In the genomic region with DNA sequence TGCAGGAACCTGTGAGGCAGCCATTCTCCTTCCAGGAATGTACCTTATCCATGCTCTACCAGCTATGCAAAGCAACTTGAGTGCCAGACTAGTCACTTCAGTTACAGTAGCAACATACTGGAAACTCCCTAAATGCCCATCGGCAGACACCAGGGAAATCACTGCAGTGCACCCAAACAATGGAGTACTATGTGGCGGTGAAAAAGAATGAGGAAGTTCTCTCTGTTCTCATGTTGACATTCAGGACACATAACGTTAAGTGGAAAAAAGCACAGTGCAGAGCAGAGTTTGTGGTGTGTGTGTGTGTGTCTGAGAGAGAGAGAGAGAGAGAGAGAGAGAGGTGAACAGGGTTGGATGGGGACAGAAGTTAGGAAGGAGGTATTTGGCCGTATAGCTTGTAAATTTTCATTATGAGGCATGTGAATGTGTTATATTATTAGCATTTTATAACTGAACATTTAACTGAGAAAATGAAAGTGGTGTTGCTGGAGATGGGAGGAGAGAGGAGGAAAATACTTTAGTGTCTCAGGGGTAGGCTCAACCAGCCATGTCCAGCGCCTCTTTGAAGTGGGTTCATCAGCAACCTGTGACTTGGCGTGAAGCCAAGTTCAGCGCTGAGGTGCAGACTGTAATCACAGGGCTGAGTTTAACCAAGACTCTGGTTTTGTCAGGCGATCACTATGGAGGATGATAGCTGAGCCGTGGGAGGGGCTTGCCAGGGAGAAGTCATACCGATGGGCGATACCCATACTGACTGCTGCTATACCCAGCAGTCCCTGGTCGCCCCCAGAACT, we compare ENCODE assay signal across 10 cellular contexts. TPM values are rescaled to one million over a fixed set of nuclear protein-coding genes. Genes with fewer than 3 reads are reported as not detected.
DNase-seq lines count a peak whose midpoint lies in the region; ATAC-seq, FAIRE-seq and TF ChIP-seq lines count a peak whose summit lies in the region.
"Had no signal": no experiment of that assay in that cellular context is flagged by ENCODE, and none has a peak within 500 bp of the region (broad histone marks: within the 10 kb centered on the region; RNA-seq: fewer than 3 reads in every experiment).

No MANE protein-coding gene starts in this region.

- no peak for DNase-seq in GM12892 (ENCODE audit: insufficient read length)
- peak; percentile 91 for DNase-seq in NCI-H187 treated with DMSO at 0.1 percent for 48 hours (lab: John Stamatoyannopoulos, UW)
- DNase-seq in epithelial cell of proximal tubule (ENCODE audit: low read depth), result peak; percentile 92
- DNase-seq in Right ventricle myocardium inferior (ENCODE audit: missing footprints), result no peak
- DNase-seq in stimulated activated CD4-positive, alpha-beta T cell treated with anti-CD3 and anti-CD28 coated beads, Interleukin-2, amount 100 ng/mL, for 48 hours, result no peak
- DNase-seq in activated CD4-positive, alpha-beta memory T cell treated with anti-CD3 and anti-CD28 coated beads, Interleukin-2, amount 10 ng/mL, durations not matched to agents 7 days and 5 days, result no peak

- FAIRE-seq in GM12892 (lab: Jason Lieb, UNC), result peak; percentile 86

- no peak overlapping the region for H3K4me3 Mint-ChIP-seq in activated CD4-positive, alpha-beta memory T cell treated with anti-CD3 and anti-CD28 coated beads, Interleukin-2, amount 10 ng/mL, durations not matched to agents 7 days and 5 days

- peaks cover 24% of the 10 kb centered on the region for H3K27me3 Mint-ChIP-seq in activated CD4-positive, alpha-beta memory T cell treated with anti-CD3 and anti-CD28 coated beads, Interleukin-2, amount 10 ng/mL, durations not matched to agents 7 days and 5 days

- POLR2A ChIA-PET in HEK293 (lab: Yijun Ruan, JAX), result interaction anchor here (0.6 kb wide), 1 partner anchor 11 kb away, joined by 7 read pairs; no protein-coding TSS in a partner anchor
- POLR2A ChIA-PET in activated CD4-positive, alpha-beta memory T cell treated with anti-CD3 and anti-CD28 coated beads, Interleukin-2, amount 10 ng/mL, durations not matched to agents 7 days and 5 days (lab: Charles Lee), result no interaction called here

- H3K4me1 Mint-ChIP-seq in activated CD4-positive, alpha-beta memory T cell treated with anti-CD3 and anti-CD28 coated beads, Interleukin-2, amount 10 ng/mL, durations not matched to agents 7 days and 5 days, result peaks cover 3% of the 10 kb centered on the region

- no peak for TF ChIP-seq CTCF in HEK293 (tag by site-specific recombination; IDR thresholded peaks at IDR 0.05)
- TF ChIP-seq CTCF in epithelial cell of proximal tubule (conservative IDR thresholded peaks at IDR 0.05; ENCODE audit: low read depth, low read length), result no peak

- peaks cover 0 to 3% of the 10 kb centered on the region in 2 experiments; a peak in 1 of 3 replicates for H3K36me3 ChIP-seq in HEK293 (ENCODE audit: control insufficient read depth in 2 of 2, insufficient read depth in 1 of 2, low read length in 2 of 2)
- H3K36me3 ChIP-seq: thoracic aorta had no signal

- CTCF ChIA-PET in HEK293 (lab: Yijun Ruan, JAX), result interaction anchor here (0.6 to 5.1 kb wide), 21 partner anchors 9 to 1769 kb away, joined by 3 to 80 read pairs (median 4); no protein-coding TSS in a partner anchor
- CTCF ChIA-PET in activated CD4-positive, alpha-beta memory T cell treated with anti-CD3 and anti-CD28 coated beads, Interleukin-2, amount 10 ng/mL, durations not matched to agents 7 days and 5 days (lab: Charles Lee), result interaction anchor here (0.8 to 2.6 kb wide), 3 partner anchors 36 to 46 kb away, joined by 3 to 8 read pairs (median 6); no protein-coding TSS in a partner anchor

- TF ChIP-seq POLR2A in GM12892 (IDR thresholded peaks at IDR 0.05; ENCODE audit: low read depth, low read length), result no peak

- intact Hi-C loops in Right ventricle myocardium inferior (cut with DNase I), result loop anchor here (5.0 kb wide), 1 partner anchor 33 kb away; no protein-coding TSS in a partner anchor

- H3K36me3 Mint-ChIP-seq in activated CD4-positive, alpha-beta memory T cell treated with anti-CD3 and anti-CD28 coated beads, Interleukin-2, amount 10 ng/mL, durations not matched to agents 7 days and 5 days (ENCODE audit: low read depth), result no peaks in the 10 kb centered on the region

- no peaks in the 10 kb centered on the region for H3K9me3 Mint-ChIP-seq in activated CD4-positive, alpha-beta memory T cell treated with anti-CD3 and anti-CD28 coated beads, Interleukin-2, amount 10 ng/mL, durations not matched to agents 7 days and 5 days

- H3K4me3 ChIP-seq in HEK293 (ENCODE audit: low read depth, low read length) (no peak overlapping the region), epithelial cell of proximal tubule (ENCODE audit: low read depth, low read length) (no peak overlapping the region)
- H3K4me3 ChIP-seq: thoracic aorta had no signal

- ATAC-seq in Right ventricle myocardium inferior (no peak), HG03045 (IDR thresholded peaks at IDR 0.05; ENCODE audit: unreplicated experiment) (no peak)

- no peaks in the 10 kb centered on the region for H3K9me3 ChIP-seq in HEK293 (ENCODE audit: control insufficient read depth, insufficient read depth, low read depth, low read length)
- H3K9me3 ChIP-seq: thoracic aorta had no signal

- H3K4me1 ChIP-seq in HEK293 (ENCODE audit: control insufficient read depth, insufficient read depth, low read length), result no peaks in the 10 kb centered on the region

- H3K27ac ChIP-seq in HEK293 (ENCODE audit: extremely low read depth, low read depth, low read length), result no peak overlapping the region
- H3K27ac ChIP-seq: thoracic aorta had no signal

- H3K27ac Mint-ChIP-seq in activated CD4-positive, alpha-beta memory T cell treated with anti-CD3 and anti-CD28 coated beads, Interleukin-2, amount 10 ng/mL, durations not matched to agents 7 days and 5 days, result no peak overlapping the region

TF ChIP-seq in HEK293, 187 proteins besides CTCF, POLR2A, EP300 and RAD21 (continues in another document):
- TF ChIP-seq ZNF354C (tag by site-specific recombination; IDR thresholded peaks at IDR 0.05; ENCODE audit: borderline replicate concordance, low read depth) (no peak), ZNF112 (tag by site-specific recombination; IDR thresholded peaks at IDR 0.05) (no peak), ZSCAN23 (tag by site-specific recombination; IDR thresholded peaks at IDR 0.05) (no peak), ZNF184 (tag by site-specific recombination; IDR thresholded peaks at IDR 0.05) (peak; percentile 56; the same call in 1 of the 2 replicates), ZNF221 (tag by site-specific recombination; IDR thresholded peaks at IDR 0.05; ENCODE audit: borderline replicate concordance) (no peak), ZFHX2 (tag by site-specific recombination; conservative IDR thresholded peaks at IDR 0.05) (0 out of 2 replicates have a peak, but pooled peaks have one; percentile 1), ZNF274 (IDR thresholded peaks at IDR 0.05; ENCODE audit: low read length) (no peak), ZNF274 (tag by site-specific recombination; IDR thresholded peaks at IDR 0.05; ENCODE audit: borderline replicate concordance) (no peak), ZNF660 (tag by site-specific recombination; IDR thresholded peaks at IDR 0.05) (peak; percentile 75), ZNF10 (tag by site-specific recombination; IDR thresholded peaks at IDR 0.05) (peak; percentile 44; the same call in 1 of the 2 replicates), ZNF621 (tag by site-specific recombination; IDR thresholded peaks at IDR 0.05) (no peak), SCRT2 (tag by site-specific recombination; IDR thresholded peaks at IDR 0.05) (peak; percentile 58), ZBTB17 (tag by site-specific recombination; IDR thresholded peaks at IDR 0.05) (peak; percentile 55), YY2 (tag by site-specific recombination; IDR thresholded peaks at IDR 0.05) (0 out of 2 replicates have a peak, but pooled peaks have one; percentile 12), ZNF416 (tag by site-specific recombination; IDR thresholded peaks at IDR 0.05) (no peak), ZNF366 (tag by site-specific recombination; conservative IDR thresholded peaks at IDR 0.05) (no peak), ZNF677 (tag by site-specific recombination; IDR thresholded peaks at IDR 0.05) (no peak), SCRT1 (tag by site-specific recombination; IDR thresholded peaks at IDR 0.05; ENCODE audit: borderline replicate concordance) (0 out of 2 replicates have a peak, but pooled peaks have one; percentile 11), ZNF701 (tag by site-specific recombination; IDR thresholded peaks at IDR 0.05) (no peak), ZNF544 (tag by site-specific recombination; IDR thresholded peaks at IDR 0.05) (peak; percentile 51; the same call in 1 of the 2 replicates), ZNF423 (tag by site-specific recombination; IDR thresholded peaks at IDR 0.05) (0 out of 2 replicates have a peak, but pooled peaks have one; percentile 6), WT1 (tag by site-specific recombination; IDR thresholded peaks at IDR 0.05) (0 out of 2 replicates have a peak, but pooled peaks have one; percentile 33)
- TF ChIP-seq, protein P1, sequence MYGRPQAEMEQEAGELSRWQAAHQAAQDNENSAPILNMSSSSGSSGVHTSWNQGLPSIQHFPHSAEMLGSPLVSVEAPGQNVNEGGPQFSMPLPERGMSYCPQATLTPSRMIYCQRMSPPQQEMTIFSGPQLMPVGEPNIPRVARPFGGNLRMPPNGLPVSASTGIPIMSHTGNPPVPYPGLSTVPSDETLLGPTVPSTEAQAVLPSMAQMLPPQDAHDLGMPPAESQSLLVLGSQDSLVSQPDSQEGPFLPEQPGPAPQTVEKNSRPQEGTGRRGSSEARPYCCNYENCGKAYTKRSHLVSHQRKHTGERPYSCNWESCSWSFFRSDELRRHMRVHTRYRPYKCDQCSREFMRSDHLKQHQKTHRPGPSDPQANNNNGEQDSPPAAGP (tag by site-specific recombination; IDR thresholded peaks at IDR 0.05), result no peak

RNA-seq across cellular contexts. Expression of a gene that starts 17.3 kb away (rescaled TPM):
- 71.3 TPM for polyA plus RNA-seq in GM12892 (2012; ENCODE audit: missing spikeins)
- total RNA-seq in epithelial cell of proximal tubule (58.5 and 155 TPM in 2 replicates), Right ventricle myocardium inferior (56.5 TPM)
- total RNA-seq in activated CD4-positive, alpha-beta memory T cell treated with anti-CD3 and anti-CD28 coated beads, Interleukin-2, amount 10 ng/mL, durations not matched to agents 7 days and 5 days, result under 1 TPM; 0.20 to 0.50 TPM

RNA-seq across cellular contexts. Expression of a gene that starts 46.0 kb away (rescaled TPM):
- polyA plus RNA-seq in GM12892 (2012; ENCODE audit: missing spikeins), result not detected
- total RNA-seq in epithelial cell of proximal tubule (0.17 TPM in 1 of 2 replicates, not detected in the other), Right ventricle myocardium inferior (1.2 TPM)
- not detected for total RNA-seq in activated CD4-positive, alpha-beta memory T cell treated with anti-CD3 and anti-CD28 coated beads, Interleukin-2, amount 10 ng/mL, durations not matched to agents 7 days and 5 days
- total RNA-seq: thoracic aorta had no signal
- polyA plus RNA-seq: neural cell had no signal

RNA-seq across cellular contexts. Expression of a gene that starts 56.5 kb away (rescaled TPM):
- polyA plus RNA-seq in GM12892 (2012; ENCODE audit: missing spikeins), result not detected
- total RNA-seq in epithelial cell of proximal tubule (not detected in 2 replicates), Right ventricle myocardium inferior (not detected)
- total RNA-seq in activated CD4-positive, alpha-beta memory T cell treated with anti-CD3 and anti-CD28 coated beads, Interleukin-2, amount 10 ng/mL, durations not matched to agents 7 days and 5 days, result not detected
- total RNA-seq: thoracic aorta had no signal
- polyA plus RNA-seq: neural cell had no signal

Comparison
In these comparisons a context has a peak if more than half of its experiments do, and no peak if none do; other contexts are left out.
1. DNase-seq: peak in NCI-H187 treated with DMSO at 0.1 percent for 48 hours (single experiment) and epithelial cell of proximal tubule (single experiment); none in GM12892 (single experiment), Right ventricle myocardium inferior (single experiment), stimulated activated CD4-positive, alpha-beta T cell treated with anti-CD3 and anti-CD28 coated beads, Interleukin-2, amount 100 ng/mL, for 48 hours (0 of 2) and activated CD4-positive, alpha-beta memory T cell treated with anti-CD3 and anti-CD28 coated beads, Interleukin-2, amount 10 ng/mL, durations not matched to agents 7 days and 5 days (single experiment).
2. RNA of a gene that starts 17.3 kb away (total RNA-seq): 58.5 to 155 TPM in epithelial cell of proximal tubule and 56.5 TPM in Right ventricle myocardium inferior (single experiment); 0.20 to 0.50 TPM in activated CD4-positive, alpha-beta memory T cell treated with anti-CD3 and anti-CD28 coated beads, Interleukin-2, amount 10 ng/mL, durations not matched to agents 7 days and 5 days; every median in the first group is over 10 times any median in the second.